ENCODE assay signal across 11 cellular contexts in genomic region chr5:150912312-150912814, GRCh38. TPM values are rescaled to one million over a fixed set of nuclear protein-coding genes. Genes with fewer than 3 reads are reported as not detected.
"Had no signal": no experiment of that assay in that cellular context is flagged by ENCODE, and none has a peak within 500 bp of the region (broad histone marks: within the 10 kb centered on the region; RNA-seq: fewer than 3 reads in every experiment).

No MANE protein-coding gene starts in this region.

- H3K27ac ChIP-seq: GM23248 had no signal

- H3K9ac ChIP-seq: GM23248 had no signal

- H2AFZ ChIP-seq: GM23248, GM23338 had no signal

- ATAC-seq: GM23338, HCT116 had no signal

- H3K4me1 Mint-ChIP-seq: GM23338, H9 had no signal

- H3K4me1 ChIP-seq: HAP-1 had no signal

- H3K36me3 ChIP-seq: HAP-1 had no signal

- H3K4me2 ChIP-seq: GM23338 had no signal

- H3K9me3 ChIP-seq: HAP-1 had no signal

- H3K4me3 Mint-ChIP-seq: GM23338, H9, HFFc6 had no signal

- FAIRE-seq: H1, H54 had no signal

- H3K4me3 ChIP-seq: GM23248, GM23338, HAP-1 had no signal

- DNase-seq: GM23248, GOT3, H7, H9, HCEC 1CT, HFFc6 had no signal

- H3K27ac Mint-ChIP-seq: GM23338, H9, HFFc6 had no signal

RNA-seq across cellular contexts. Expression of gene ZNF300, which starts 7.6 kb away (rescaled TPM):
- total RNA-seq: H7 had no signal
